In the genomic region with DNA sequence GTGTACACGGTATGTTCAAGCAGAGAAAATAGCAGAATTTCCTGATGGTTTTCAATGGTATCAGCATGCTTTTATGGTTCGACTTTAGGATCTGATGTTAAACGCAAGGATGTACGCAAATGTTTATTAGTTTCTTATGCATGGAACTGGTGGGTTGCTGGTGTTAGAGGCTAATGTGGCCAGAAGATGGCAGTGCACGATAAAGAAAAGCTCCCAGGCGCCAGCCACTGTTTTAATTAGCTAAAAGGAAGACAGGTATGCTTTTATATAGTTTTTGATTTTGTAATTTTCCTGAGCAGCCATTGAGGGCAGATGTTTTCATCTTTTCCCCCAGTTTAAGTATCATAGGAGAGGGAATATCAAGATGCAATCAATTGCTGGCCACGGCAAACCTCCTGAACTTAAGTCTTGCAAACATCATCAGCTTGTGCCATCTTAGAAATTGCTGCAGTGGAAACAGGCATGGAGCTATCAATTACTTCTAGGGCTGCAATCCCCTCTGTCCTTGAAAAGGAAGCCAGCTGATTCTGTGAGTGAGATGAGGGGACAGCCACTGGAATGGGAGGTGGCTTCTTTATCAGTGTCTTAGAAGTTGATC, we compare ENCODE assay signal across 1 cellular context.
TF ChIP-seq lines count a peak whose summit lies in the region.

No MANE protein-coding gene starts in this region.

TF ChIP-seq in WTC11, 78 proteins besides CTCF, POLR2A, EP300 and RAD21 (continued from another document):
- TF ChIP-seq, protein P1, sequence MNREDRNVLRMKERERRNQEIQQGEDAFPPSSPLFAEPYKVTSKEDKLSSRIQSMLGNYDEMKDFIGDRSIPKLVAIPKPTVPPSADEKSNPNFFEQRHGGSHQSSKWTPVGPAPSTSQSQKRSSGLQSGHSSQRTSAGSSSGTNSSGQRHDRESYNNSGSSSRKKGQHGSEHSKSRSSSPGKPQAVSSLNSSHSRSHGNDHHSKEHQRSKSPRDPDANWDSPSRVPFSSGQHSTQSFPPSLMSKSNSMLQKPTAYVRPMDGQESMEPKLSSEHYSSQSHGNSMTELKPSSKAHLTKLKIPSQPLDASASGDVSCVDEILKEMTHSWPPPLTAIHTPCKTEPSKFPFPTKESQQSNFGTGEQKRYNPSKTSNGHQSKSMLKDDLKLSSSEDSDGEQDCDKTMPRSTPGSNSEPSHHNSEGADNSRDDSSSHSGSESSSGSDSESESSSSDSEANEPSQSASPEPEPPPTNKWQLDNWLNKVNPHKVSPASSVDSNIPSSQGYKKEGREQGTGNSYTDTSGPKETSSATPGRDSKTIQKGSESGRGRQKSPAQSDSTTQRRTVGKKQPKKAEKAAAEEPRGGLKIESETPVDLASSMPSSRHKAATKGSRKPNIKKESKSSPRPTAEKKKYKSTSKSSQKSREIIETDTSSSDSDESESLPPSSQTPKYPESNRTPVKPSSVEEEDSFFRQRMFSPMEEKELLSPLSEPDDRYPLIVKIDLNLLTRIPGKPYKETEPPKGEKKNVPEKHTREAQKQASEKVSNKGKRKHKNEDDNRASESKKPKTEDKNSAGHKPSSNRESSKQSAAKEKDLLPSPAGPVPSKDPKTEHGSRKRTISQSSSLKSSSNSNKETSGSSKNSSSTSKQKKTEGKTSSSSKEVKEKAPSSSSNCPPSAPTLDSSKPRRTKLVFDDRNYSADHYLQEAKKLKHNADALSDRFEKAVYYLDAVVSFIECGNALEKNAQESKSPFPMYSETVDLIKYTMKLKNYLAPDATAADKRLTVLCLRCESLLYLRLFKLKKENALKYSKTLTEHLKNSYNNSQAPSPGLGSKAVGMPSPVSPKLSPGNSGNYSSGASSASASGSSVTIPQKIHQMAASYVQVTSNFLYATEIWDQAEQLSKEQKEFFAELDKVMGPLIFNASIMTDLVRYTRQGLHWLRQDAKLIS (CRISPR knock-in tag; IDR thresholded peaks at IDR 0.05; ENCODE audit: borderline replicate concordance): no peak
